In the genomic region with DNA sequence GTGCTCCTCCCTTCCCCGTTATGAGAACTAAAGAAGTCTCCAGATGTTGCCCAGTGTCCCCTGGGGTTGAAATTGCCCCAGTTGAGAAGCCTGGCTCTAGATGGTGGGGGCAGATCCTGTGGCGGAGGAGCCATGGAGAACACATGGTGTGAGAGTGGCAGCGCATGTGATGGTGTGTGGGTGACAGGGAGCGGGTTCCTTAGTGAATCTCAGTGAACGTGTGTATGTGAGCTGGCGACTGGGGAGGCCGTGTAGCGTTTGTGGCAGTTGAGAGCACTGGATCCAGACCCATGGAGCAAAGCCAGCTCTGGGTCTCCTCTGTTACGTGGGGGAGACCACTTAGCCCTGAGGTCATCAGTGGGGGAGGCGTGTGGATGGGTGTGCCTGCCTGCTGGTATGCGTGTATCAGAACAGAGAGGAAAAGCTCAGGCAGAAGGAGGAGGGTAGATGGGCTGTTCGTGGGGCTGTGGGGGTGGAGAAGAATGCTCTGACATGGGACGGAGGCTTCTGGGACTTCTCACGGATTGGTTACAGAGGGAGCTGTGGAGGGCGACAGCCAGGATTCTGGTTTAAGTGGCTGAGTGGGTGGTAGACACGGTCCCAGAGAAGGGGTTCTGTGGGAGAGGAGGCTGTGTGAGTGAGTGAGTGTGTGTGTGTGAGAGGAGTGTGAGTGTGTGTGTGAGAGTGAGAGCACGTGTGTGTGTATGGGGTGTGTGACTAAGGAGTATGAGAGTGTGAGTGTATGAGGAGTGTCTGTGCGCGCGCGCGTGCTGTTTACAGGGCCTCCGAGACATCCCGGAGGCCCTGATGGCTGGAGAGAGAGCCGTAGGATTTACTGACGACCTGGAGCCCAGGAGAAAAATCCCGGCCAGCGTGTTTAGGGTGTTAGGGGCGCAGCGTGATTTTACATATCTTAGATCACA, we compare ENCODE assay signal across 15 cellular contexts.
DNase-seq lines count a peak whose midpoint lies in the region; ATAC-seq and TF ChIP-seq lines count a peak whose summit lies in the region.
"Had no signal": no experiment of that assay in that cellular context is flagged by ENCODE, and none has a peak within 500 bp of the region (broad histone marks: within the 10 kb centered on the region; RNA-seq: fewer than 3 reads in every experiment).

No MANE protein-coding gene starts in this region.

- WGBS in right cardiac atrium = 70% methylated on average over 30 of the region's 30 CpGs

- H3K4me2 ChIP-seq in BLaER1 treated with 17β-estradiol and CSF1 and Interleukin-3, amounts not matched to agents 10 nM and 100 nM = peak overlapping the region in 8 of 11 experiments; percentile 8 to 65 (median 53); a peak in 14 of 22 replicates

- H3K36me3 ChIP-seq in BLaER1 treated with 17β-estradiol and CSF1 and Interleukin-3, amounts not matched to agents 10 nM and 100 nM = peaks cover 0 to 19% (median 3%) of the 10 kb centered on the region in 11 experiments; a peak in 6 of 22 replicates

- H3K4me3 Mint-ChIP-seq in WTC11 = no peak overlapping the region
- H3K4me3 Mint-ChIP-seq: CD8-positive, alpha-beta T cell had no signal

- H3K4me3 ChIP-seq in BLaER1 treated with 17β-estradiol and CSF1 and Interleukin-3, amounts not matched to agents 10 nM and 100 nM = no peak overlapping the region
- H3K4me3 ChIP-seq in right cardiac atrium (ENCODE audit: low read length) = no peak overlapping the region
- H3K4me3 ChIP-seq: stomach had no signal

- CTCF ChIA-PET in WTC11 (lab: Charles Lee) = interaction anchor here (0.7 to 2.8 kb wide), 3 partner anchors 10 to 75 kb away, joined by 4 to 9 read pairs (median 6); no protein-coding TSS in a partner anchor

- H3K27me3 Mint-ChIP-seq in WTC11 (ENCODE audit: low read depth) = no peaks in the 10 kb centered on the region

- H4K20me1 ChIP-seq in BLaER1 treated with 17β-estradiol and CSF1 and Interleukin-3, amounts not matched to agents 10 nM and 100 nM = peaks cover 0 to 96% (median 0%) of the 10 kb centered on the region in 11 experiments; a peak in 3 of 22 replicates

- H3K27ac ChIP-seq in BLaER1 treated with 17β-estradiol and CSF1 and Interleukin-3, amounts not matched to agents 10 nM and 100 nM = peak overlapping the region in 3 of 11 experiments; percentile 12 to 22 (median 16); a peak in 4 of 22 replicates
- H3K27ac ChIP-seq in right cardiac atrium (ENCODE audit: low read length) = no peak overlapping the region
- H3K27ac ChIP-seq: epithelial cell of prostate, stomach had no signal

- peak overlapping the region; percentile 32; the same call in 1 of the 2 replicates for H3K27ac Mint-ChIP-seq in WTC11
- H3K27ac Mint-ChIP-seq: CD8-positive, alpha-beta T cell had no signal

- H3K9me3 Mint-ChIP-seq in WTC11 = no peaks in the 10 kb centered on the region
- H3K9me3 Mint-ChIP-seq: CD8-positive, alpha-beta T cell had no signal

- DNase-seq in WTC11 (ENCODE audit: low spot score) (no peak), right cardiac atrium (peak in 2 of 3 donors; percentile 31 to 63), posterior vena cava (ENCODE audit: low spot score) (peak; percentile 65), NCI-H82 treated with DMSO at 0.1 percent for 48 hours (lab: John Stamatoyannopoulos, UW; ENCODE audit: unreplicated experiment) (no peak), NCI-H2196 treated with DMSO at 0.1 percent for 48 hours (lab: John Stamatoyannopoulos, UW; ENCODE audit: unreplicated experiment) (no peak), medulla oblongata (ENCODE audit: extremely low spot score) (no peak)
- no peak for DNase-seq in stimulated activated CD4-positive, alpha-beta T cell treated with anti-CD3 and anti-CD28 coated beads, Interleukin-4, amount 100 ng/mL, for 1 hour
- DNase-seq: activated gamma-delta T cell; CD8-positive, alpha-beta T cell; mammary epithelial cell; MM.1S; NK-92 treated with Interleukin-12 subunit alpha and Interleukin-12 subunit beta, amount 100 ng/mL, for 24 hours; stomach had no signal

- H3K27me3 ChIP-seq in BLaER1 treated with 17β-estradiol and CSF1 and Interleukin-3, amounts not matched to agents 10 nM and 100 nM = no peaks in the 10 kb centered on the region
- no peaks in the 10 kb centered on the region for H3K27me3 ChIP-seq in right cardiac atrium (ENCODE audit: control insufficient read depth, insufficient read depth)
- H3K27me3 ChIP-seq: stomach had no signal

- TF ChIP-seq CTCF in WTC11 (IDR thresholded peaks at IDR 0.05) = no peak

- H3K9ac ChIP-seq in BLaER1 treated with 17β-estradiol and CSF1 and Interleukin-3, amounts not matched to agents 10 nM and 100 nM = peak overlapping the region in 2 of 11 experiments; percentile 9 to 12; a peak in 2 of 22 replicates

- no peaks in the 10 kb centered on the region for H3K36me3 Mint-ChIP-seq in WTC11

- no peaks in the 10 kb centered on the region for H3K9me3 ChIP-seq in BLaER1 treated with 17β-estradiol and CSF1 and Interleukin-3, amounts not matched to agents 10 nM and 100 nM (replicated peaks in 1 of 11)
- no peaks in the 10 kb centered on the region for H3K9me3 ChIP-seq in right cardiac atrium (ENCODE audit: control insufficient read depth, low read length)
- H3K9me3 ChIP-seq: stomach had no signal

- POLR2A ChIA-PET in WTC11 (lab: Charles Lee) = no interaction called here

- ATAC-seq in WTC11 = no peak
- ATAC-seq in right cardiac atrium = peak; percentile 17 to 62
- ATAC-seq: CD8-positive, alpha-beta T cell had no signal

- intact Hi-C loops in right cardiac atrium (cut with DNase I) (no loop called here), posterior vena cava (cut with DNase I) (no loop called here)

- H3K4me1 Mint-ChIP-seq in WTC11 = peaks cover 4% of the 10 kb centered on the region

- H3K4me1 ChIP-seq in BLaER1 treated with 17β-estradiol and CSF1 and Interleukin-3, amounts not matched to agents 10 nM and 100 nM = peaks cover 8 to 75% (median 55%) of the 10 kb centered on the region in 10 experiments; a peak in 19 of 20 replicates
- no peaks in the 10 kb centered on the region for H3K4me1 ChIP-seq in right cardiac atrium (ENCODE audit: control insufficient read depth, insufficient read depth, low read length)

TF ChIP-seq in WTC11, 78 proteins besides CTCF, POLR2A, EP300 and RAD21 (continues in another document):
- no peak for TF ChIP-seq ZNF396 (CRISPR knock-in tag; IDR thresholded peaks at IDR 0.05; ENCODE audit: borderline replicate concordance)
- TF ChIP-seq AR (CRISPR knock-in tag; IDR thresholded peaks at IDR 0.05) = no peak
- TF ChIP-seq GTF2I (CRISPR knock-in tag; conservative IDR thresholded peaks at IDR 0.05) = no peak
- no peak for TF ChIP-seq ZNF281 (CRISPR knock-in tag; IDR thresholded peaks at IDR 0.05)
- TF ChIP-seq CREB1 (CRISPR knock-in tag; IDR thresholded peaks at IDR 0.05) = no peak

Comparison
In these comparisons a context has a peak if more than half of its experiments do, and no peak if none do; other contexts are left out.
1. DNase-seq: peak in right cardiac atrium (2 of 3) and posterior vena cava (single experiment); none in WTC11 (single experiment), NCI-H82 treated with DMSO at 0.1 percent for 48 hours (single experiment), stimulated activated CD4-positive, alpha-beta T cell treated with anti-CD3 and anti-CD28 coated beads, Interleukin-4, amount 100 ng/mL, for 1 hour (single experiment), NCI-H2196 treated with DMSO at 0.1 percent for 48 hours (single experiment) and medulla oblongata (single experiment).